ENCODE assay signal across 13 cellular contexts in the genomic region with DNA sequence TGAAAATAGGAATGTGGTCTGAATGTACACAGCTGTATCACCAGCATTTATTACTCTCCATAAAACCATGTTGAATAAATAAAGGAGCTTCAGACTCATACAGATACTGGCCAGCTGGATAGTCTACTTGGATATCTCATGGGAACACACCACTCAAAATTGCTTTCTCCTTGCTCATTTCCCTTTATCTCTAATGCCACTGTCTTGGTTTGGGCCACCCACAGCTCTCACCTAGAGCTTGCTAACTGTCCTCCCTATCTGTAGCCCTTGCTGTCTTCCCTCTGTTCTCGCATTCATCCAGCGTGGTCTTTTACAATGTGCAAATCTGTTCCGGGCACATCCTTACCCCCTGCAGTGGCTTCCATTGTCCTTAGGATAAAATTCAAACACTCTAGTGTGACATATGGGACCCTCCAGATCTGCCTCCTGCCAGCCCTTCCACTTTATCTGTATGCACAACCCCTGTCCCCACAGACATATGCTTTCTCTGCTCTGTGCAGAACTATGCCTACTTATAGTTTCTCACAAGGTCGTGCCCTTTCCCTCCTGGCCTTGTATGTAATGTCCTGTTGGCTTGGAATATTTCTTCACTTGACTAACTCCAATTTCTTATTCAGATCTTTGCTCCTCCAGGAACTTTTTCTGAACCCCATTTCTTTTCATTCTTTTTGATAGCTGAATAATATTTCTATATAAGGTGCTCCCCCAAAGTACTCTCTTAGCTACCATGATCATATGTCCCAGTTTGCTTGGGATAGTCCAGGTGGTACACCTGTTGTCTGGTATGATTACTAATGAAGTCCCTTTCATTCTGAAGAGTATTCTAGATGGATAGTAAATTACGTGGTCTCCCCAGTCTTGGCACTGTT. TPM values are rescaled to one million over a fixed set of nuclear protein-coding genes. Genes with fewer than 3 reads are reported as not detected.
DNase-seq lines count a peak whose midpoint lies in the region; TF ChIP-seq lines count a peak whose summit lies in the region.
"Had no signal": no experiment of that assay in that cellular context is flagged by ENCODE, and none has a peak within 500 bp of the region (broad histone marks: within the 10 kb centered on the region; RNA-seq: fewer than 3 reads in every experiment).

No MANE protein-coding gene starts in this region.

- POLR2A ChIA-PET in HEK293 (lab: Yijun Ruan, JAX) = interaction anchor here (0.7 kb wide), 1 partner anchor 90 kb away, joined by 4 read pairs; a partner anchor contains a TSS

- H3K4me3 ChIP-seq in HEK293 (ENCODE audit: low read depth, low read length) (peak overlapping the region; percentile 15; the same call in 1 of the 2 replicates), hepatocyte (peak overlapping the region; percentile 19)
- H3K4me3 ChIP-seq: skin epidermis had no signal

- peaks cover 27 to 37% of the 10 kb centered on the region in 2 experiments for H3K36me3 ChIP-seq in HEK293 (ENCODE audit: control insufficient read depth in 2 of 2, insufficient read depth in 1 of 2, low read length in 2 of 2)
- H3K36me3 ChIP-seq in hepatocyte (replicated peaks; ENCODE audit: insufficient read depth, low read depth) = no peaks in the 10 kb centered on the region

- H4K20me1 ChIP-seq in hepatocyte (ENCODE audit: insufficient read depth, poor library complexity, severe bottlenecking) = peaks cover 20% of the 10 kb centered on the region

- CTCF ChIA-PET in HEK293 (lab: Yijun Ruan, JAX) = interaction anchor here (0.6 to 0.7 kb wide), 2 partner anchors 46 to 69 kb away, joined by 5 to 7 read pairs; no protein-coding TSS in a partner anchor

- H3K9me3 ChIP-seq in HEK293 (ENCODE audit: control insufficient read depth, insufficient read depth, low read depth, low read length) (no peaks in the 10 kb centered on the region), hepatocyte (ENCODE audit: low read depth) (no peaks in the 10 kb centered on the region)

- H3K27ac ChIP-seq in HEK293 (ENCODE audit: extremely low read depth, low read depth, low read length) (no peak overlapping the region), hepatocyte (peak overlapping the region; percentile 58)

- H3K9me2 ChIP-seq in hepatocyte (replicated peaks; ENCODE audit: insufficient read depth) = no peaks in the 10 kb centered on the region

- peak overlapping the region; percentile 94 for H3K4me2 ChIP-seq in hepatocyte

- H3K27me3 ChIP-seq in hepatocyte = no peaks in the 10 kb centered on the region

- peaks cover 8% of the 10 kb centered on the region; the same call in 1 of the 2 replicates for H3K4me1 ChIP-seq in HEK293 (ENCODE audit: control insufficient read depth, insufficient read depth, low read length)
- peaks cover 10% of the 10 kb centered on the region for H3K4me1 ChIP-seq in hepatocyte (ENCODE audit: insufficient read depth)

- WGBS in hepatocyte (ENCODE audit: low lambda C conversion rate, missing lambda C conversion rate) = 47% methylated on average over 5 of the region's 5 CpGs

- no peak overlapping the region for H2AFZ ChIP-seq in hepatocyte

- H3K79me2 ChIP-seq in hepatocyte = peaks cover 79% of the 10 kb centered on the region

- TF ChIP-seq CTCF in HEK293 (tag by site-specific recombination; IDR thresholded peaks at IDR 0.05) (no peak), hepatocyte (IDR thresholded peaks at IDR 0.05; ENCODE audit: poor library complexity) (no peak)

- peak; percentile 1 for DNase-seq in CD1c-positive myeloid dendritic cell (ENCODE audit: extremely low spot score)
- DNase-seq in RPMI7951 (ENCODE audit: low read depth) = peak; percentile 4
- DNase-seq in hepatocyte (ENCODE audit: low spot score) = peak; percentile 23
- DNase-seq in NCI-H187 treated with DMSO at 0.1 percent for 48 hours (lab: John Stamatoyannopoulos, UW) = no peak
- no peak for DNase-seq in amygdala (lab: John Stamatoyannopoulos, UW)
- no peak for DNase-seq in AML-193 (lab: John Stamatoyannopoulos, UW)
- no peak for DNase-seq in ecto neural progenitor cell (ENCODE audit: low spot score)
- DNase-seq: DMS153; RPMI8226; stimulated activated naive CD8-positive, alpha-beta T cell treated with anti-CD3 and anti-CD28 coated beads, Interleukin-15, amount 100 ng/mL, for 72 hours had no signal

TF ChIP-seq in HEK293, 187 proteins besides CTCF, POLR2A, EP300 and RAD21 (continues in another document):
- TF ChIP-seq, protein P1, sequence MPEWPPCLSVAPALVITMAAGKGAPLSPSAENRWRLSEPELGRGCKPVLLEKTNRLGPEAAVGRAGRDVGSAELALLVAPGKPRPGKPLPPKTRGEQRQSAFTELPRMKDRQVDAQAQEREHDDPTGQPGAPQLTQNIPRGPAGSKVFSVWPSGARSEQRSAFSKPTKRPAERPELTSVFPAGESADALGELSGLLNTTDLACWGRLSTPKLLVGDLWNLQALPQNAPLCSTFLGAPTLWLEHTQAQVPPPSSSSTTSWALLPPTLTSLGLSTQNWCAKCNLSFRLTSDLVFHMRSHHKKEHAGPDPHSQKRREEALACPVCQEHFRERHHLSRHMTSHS (tag by site-specific recombination; IDR thresholded peaks at IDR 0.05) = no peak
- TF ChIP-seq ZNF530 (tag by site-specific recombination; IDR thresholded peaks at IDR 0.05; ENCODE audit: low read depth) (no peak), GLI4 (tag by site-specific recombination; IDR thresholded peaks at IDR 0.05) (no peak), PRDM1 (tag by site-specific recombination; IDR thresholded peaks at IDR 0.05) (peak; percentile 36; the same call in 1 of the 2 replicates), ZNF776 (tag by site-specific recombination; IDR thresholded peaks at IDR 0.05; ENCODE audit: borderline replicate concordance) (no peak), ZFHX2 (tag by site-specific recombination; conservative IDR thresholded peaks at IDR 0.05) (no peak), ZNF701 (tag by site-specific recombination; IDR thresholded peaks at IDR 0.05) (no peak), ZNF544 (tag by site-specific recombination; IDR thresholded peaks at IDR 0.05) (no peak), ZNF404 (tag by site-specific recombination; IDR thresholded peaks at IDR 0.05) (no peak), ZNF571 (tag by site-specific recombination; IDR thresholded peaks at IDR 0.05) (no peak), ZNF785 (tag by site-specific recombination; IDR thresholded peaks at IDR 0.05) (no peak), ZNF140 (tag by site-specific recombination; IDR thresholded peaks at IDR 0.05) (no peak), WT1 (tag by site-specific recombination; IDR thresholded peaks at IDR 0.05) (peak; percentile 31; the same call in 1 of the 2 replicates), ZEB2 (tag by site-specific recombination; IDR thresholded peaks at IDR 0.05) (no peak), ZNF121 (tag by site-specific recombination; IDR thresholded peaks at IDR 0.05) (no peak), ZNF366 (tag by site-specific recombination; conservative IDR thresholded peaks at IDR 0.05) (0 out of 2 replicates have a peak, but pooled peaks have one; percentile 24), ZNF777 (tag by site-specific recombination; IDR thresholded peaks at IDR 0.05; ENCODE audit: borderline replicate concordance) (no peak), ZNF664 (tag by site-specific recombination; IDR thresholded peaks at IDR 0.05) (no peak)
- TF ChIP-seq, protein P2, sequence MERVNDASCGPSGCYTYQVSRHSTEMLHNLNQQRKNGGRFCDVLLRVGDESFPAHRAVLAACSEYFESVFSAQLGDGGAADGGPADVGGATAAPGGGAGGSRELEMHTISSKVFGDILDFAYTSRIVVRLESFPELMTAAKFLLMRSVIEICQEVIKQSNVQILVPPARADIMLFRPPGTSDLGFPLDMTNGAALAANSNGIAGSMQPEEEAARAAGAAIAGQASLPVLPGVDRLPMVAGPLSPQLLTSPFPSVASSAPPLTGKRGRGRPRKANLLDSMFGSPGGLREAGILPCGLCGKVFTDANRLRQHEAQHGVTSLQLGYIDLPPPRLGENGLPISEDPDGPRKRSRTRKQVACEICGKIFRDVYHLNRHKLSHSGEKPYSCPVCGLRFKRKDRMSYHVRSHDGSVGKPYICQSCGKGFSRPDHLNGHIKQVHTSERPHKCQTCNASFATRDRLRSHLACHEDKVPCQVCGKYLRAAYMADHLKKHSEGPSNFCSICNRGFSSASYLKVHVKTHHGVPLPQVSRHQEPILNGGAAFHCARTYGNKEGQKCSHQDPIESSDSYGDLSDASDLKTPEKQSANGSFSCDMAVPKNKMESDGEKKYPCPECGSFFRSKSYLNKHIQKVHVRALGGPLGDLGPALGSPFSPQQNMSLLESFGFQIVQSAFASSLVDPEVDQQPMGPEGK (tag by site-specific recombination; IDR thresholded peaks at IDR 0.05) = no peak
- TF ChIP-seq, protein P3, sequence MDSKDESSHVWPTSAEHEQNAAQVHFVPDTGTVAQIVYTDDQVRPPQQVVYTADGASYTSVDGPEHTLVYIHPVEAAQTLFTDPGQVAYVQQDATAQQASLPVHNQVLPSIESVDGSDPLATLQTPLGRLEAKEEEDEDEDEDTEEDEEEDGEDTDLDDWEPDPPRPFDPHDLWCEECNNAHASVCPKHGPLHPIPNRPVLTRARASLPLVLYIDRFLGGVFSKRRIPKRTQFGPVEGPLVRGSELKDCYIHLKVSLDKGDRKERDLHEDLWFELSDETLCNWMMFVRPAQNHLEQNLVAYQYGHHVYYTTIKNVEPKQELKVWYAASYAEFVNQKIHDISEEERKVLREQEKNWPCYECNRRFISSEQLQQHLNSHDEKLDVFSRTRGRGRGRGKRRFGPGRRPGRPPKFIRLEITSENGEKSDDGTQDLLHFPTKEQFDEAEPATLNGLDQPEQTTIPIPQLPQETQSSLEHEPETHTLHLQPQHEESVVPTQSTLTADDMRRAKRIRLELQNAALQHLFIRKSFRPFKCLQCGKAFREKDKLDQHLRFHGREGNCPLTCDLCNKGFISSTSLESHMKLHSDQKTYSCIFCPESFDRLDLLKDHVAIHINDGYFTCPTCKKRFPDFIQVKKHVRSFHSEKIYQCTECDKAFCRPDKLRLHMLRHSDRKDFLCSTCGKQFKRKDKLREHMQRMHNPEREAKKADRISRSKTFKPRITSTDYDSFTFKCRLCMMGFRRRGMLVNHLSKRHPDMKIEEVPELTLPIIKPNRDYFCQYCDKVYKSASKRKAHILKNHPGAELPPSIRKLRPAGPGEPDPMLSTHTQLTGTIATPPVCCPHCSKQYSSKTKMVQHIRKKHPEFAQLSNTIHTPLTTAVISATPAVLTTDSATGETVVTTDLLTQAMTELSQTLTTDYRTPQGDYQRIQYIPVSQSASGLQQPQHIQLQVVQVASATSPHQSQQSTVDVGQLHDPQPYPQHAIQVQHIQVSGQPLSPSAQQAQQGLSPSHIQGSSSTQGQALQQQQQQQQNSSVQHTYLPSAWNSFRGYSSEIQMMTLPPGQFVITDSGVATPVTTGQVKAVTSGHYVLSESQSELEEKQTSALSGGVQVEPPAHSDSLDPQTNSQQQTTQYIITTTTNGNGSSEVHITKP (tag by site-specific recombination; IDR thresholded peaks at IDR 0.05) = peak; percentile 67

RNA-seq across cellular contexts. Expression of a gene that starts 2.9 kb away (rescaled TPM):
- total RNA-seq in RPMI7951 (2014; rRNA removed; shearing (Covaris generic)) = 3.1 and 5.5 TPM in 2 replicates
- total RNA-seq in hepatocyte = 32.0 and 32.5 TPM in 2 replicates
- 9.9 and 14.4 TPM in 2 replicates for polyA plus RNA-seq in hepatocyte

RNA-seq across cellular contexts. Expression of a gene that starts 13.5 kb away (rescaled TPM):
- total RNA-seq in RPMI7951 (2014; rRNA removed; shearing (Covaris generic)) = not detected in 2 replicates
- total RNA-seq in hepatocyte = 0.96 TPM in 1 of 2 replicates, not detected in the other
- polyA plus RNA-seq in hepatocyte = 0.44 and 0.57 TPM in 2 replicates
- total RNA-seq: kidney epithelial cell had no signal

Comparison
In these comparisons a context has a peak if more than half of its experiments do, and no peak if none do; other contexts are left out.
1. DNase-seq: peak in CD1c-positive myeloid dendritic cell (single experiment), RPMI7951 (single experiment) and hepatocyte (single experiment); none in NCI-H187 treated with DMSO at 0.1 percent for 48 hours (single experiment), amygdala (0 of 56), AML-193 (0 of 2) and ecto neural progenitor cell (single experiment).